1 cellular context compared by ENCODE assay signal in the genomic region with DNA sequence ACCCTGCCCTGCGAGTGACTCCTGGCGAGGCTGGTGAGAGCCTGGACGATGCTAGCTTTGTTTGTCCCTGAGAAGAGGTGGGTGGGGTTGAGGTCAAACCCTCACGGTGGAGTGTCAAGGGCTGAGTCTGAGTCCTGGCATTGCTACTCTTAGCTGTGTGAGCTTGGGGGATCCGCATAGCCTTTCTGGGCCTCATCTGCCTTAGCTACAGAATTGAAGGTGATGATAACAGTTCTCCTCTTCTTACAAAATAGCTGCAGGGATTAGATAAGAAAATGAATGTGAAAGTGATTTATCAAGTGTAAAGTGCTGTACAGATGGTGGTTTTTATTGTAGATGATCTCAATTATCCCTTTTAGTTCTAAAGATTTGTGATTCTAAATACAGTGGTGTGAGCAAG.
TF ChIP-seq lines count a peak whose summit lies in the region.

No MANE protein-coding gene starts in this region.

TF ChIP-seq in K562, 482 proteins besides CTCF, POLR2A, EP300 and RAD21 (continued from another document and continues in another):
- TF ChIP-seq, protein P1, sequence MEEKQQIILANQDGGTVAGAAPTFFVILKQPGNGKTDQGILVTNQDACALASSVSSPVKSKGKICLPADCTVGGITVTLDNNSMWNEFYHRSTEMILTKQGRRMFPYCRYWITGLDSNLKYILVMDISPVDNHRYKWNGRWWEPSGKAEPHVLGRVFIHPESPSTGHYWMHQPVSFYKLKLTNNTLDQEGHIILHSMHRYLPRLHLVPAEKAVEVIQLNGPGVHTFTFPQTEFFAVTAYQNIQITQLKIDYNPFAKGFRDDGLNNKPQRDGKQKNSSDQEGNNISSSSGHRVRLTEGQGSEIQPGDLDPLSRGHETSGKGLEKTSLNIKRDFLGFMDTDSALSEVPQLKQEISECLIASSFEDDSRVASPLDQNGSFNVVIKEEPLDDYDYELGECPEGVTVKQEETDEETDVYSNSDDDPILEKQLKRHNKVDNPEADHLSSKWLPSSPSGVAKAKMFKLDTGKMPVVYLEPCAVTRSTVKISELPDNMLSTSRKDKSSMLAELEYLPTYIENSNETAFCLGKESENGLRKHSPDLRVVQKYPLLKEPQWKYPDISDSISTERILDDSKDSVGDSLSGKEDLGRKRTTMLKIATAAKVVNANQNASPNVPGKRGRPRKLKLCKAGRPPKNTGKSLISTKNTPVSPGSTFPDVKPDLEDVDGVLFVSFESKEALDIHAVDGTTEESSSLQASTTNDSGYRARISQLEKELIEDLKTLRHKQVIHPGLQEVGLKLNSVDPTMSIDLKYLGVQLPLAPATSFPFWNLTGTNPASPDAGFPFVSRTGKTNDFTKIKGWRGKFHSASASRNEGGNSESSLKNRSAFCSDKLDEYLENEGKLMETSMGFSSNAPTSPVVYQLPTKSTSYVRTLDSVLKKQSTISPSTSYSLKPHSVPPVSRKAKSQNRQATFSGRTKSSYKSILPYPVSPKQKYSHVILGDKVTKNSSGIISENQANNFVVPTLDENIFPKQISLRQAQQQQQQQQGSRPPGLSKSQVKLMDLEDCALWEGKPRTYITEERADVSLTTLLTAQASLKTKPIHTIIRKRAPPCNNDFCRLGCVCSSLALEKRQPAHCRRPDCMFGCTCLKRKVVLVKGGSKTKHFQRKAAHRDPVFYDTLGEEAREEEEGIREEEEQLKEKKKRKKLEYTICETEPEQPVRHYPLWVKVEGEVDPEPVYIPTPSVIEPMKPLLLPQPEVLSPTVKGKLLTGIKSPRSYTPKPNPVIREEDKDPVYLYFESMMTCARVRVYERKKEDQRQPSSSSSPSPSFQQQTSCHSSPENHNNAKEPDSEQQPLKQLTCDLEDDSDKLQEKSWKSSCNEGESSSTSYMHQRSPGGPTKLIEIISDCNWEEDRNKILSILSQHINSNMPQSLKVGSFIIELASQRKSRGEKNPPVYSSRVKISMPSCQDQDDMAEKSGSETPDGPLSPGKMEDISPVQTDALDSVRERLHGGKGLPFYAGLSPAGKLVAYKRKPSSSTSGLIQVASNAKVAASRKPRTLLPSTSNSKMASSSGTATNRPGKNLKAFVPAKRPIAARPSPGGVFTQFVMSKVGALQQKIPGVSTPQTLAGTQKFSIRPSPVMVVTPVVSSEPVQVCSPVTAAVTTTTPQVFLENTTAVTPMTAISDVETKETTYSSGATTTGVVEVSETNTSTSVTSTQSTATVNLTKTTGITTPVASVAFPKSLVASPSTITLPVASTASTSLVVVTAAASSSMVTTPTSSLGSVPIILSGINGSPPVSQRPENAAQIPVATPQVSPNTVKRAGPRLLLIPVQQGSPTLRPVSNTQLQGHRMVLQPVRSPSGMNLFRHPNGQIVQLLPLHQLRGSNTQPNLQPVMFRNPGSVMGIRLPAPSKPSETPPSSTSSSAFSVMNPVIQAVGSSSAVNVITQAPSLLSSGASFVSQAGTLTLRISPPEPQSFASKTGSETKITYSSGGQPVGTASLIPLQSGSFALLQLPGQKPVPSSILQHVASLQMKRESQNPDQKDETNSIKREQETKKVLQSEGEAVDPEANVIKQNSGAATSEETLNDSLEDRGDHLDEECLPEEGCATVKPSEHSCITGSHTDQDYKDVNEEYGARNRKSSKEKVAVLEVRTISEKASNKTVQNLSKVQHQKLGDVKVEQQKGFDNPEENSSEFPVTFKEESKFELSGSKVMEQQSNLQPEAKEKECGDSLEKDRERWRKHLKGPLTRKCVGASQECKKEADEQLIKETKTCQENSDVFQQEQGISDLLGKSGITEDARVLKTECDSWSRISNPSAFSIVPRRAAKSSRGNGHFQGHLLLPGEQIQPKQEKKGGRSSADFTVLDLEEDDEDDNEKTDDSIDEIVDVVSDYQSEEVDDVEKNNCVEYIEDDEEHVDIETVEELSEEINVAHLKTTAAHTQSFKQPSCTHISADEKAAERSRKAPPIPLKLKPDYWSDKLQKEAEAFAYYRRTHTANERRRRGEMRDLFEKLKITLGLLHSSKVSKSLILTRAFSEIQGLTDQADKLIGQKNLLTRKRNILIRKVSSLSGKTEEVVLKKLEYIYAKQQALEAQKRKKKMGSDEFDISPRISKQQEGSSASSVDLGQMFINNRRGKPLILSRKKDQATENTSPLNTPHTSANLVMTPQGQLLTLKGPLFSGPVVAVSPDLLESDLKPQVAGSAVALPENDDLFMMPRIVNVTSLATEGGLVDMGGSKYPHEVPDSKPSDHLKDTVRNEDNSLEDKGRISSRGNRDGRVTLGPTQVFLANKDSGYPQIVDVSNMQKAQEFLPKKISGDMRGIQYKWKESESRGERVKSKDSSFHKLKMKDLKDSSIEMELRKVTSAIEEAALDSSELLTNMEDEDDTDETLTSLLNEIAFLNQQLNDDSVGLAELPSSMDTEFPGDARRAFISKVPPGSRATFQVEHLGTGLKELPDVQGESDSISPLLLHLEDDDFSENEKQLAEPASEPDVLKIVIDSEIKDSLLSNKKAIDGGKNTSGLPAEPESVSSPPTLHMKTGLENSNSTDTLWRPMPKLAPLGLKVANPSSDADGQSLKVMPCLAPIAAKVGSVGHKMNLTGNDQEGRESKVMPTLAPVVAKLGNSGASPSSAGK (IDR thresholded peaks at IDR 0.05) = no peak
- TF ChIP-seq POLR2H (tag; IDR thresholded peaks at IDR 0.05; ENCODE audit: low read depth) = no peak
- TF ChIP-seq ZKSCAN3 (CRISPR knock-in tag; IDR thresholded peaks at IDR 0.05) = no peak
- no peak for TF ChIP-seq KDM4B (IDR thresholded peaks at IDR 0.05; ENCODE audit: borderline replicate concordance in 2 of 2, low read depth in 1 of 2)
- no peak for TF ChIP-seq CEBPB (tag; IDR thresholded peaks at IDR 0.05)
- TF ChIP-seq JUND (IDR thresholded peaks at IDR 0.05; ENCODE audit: borderline replicate concordance, low read depth, low read length) = no peak
- TF ChIP-seq JUND (tag; IDR thresholded peaks at IDR 0.05; ENCODE audit: borderline replicate concordance, low read depth, low read length) = no peak
- no peak for TF ChIP-seq SIN3A (IDR thresholded peaks at IDR 0.05; ENCODE audit: borderline replicate concordance in 2 of 2, control insufficient read depth in 1 of 2, low read depth in 2 of 2, low read length in 2 of 2)
- no peak for TF ChIP-seq POLR2G (IDR thresholded peaks at IDR 0.05; ENCODE audit: low read depth, low read length)
- TF ChIP-seq BRD9 (IDR thresholded peaks at IDR 0.05; ENCODE audit: low read depth, partially characterized antibody) = no peak
- peak in 1 of 2 experiments; percentile 59; a peak in 1 of 4 replicates for TF ChIP-seq RCOR1 (IDR thresholded peaks at IDR 0.05; ENCODE audit: borderline replicate concordance in 1 of 2, low read depth in 2 of 2, low read length in 2 of 2)
- TF ChIP-seq, protein P2, sequence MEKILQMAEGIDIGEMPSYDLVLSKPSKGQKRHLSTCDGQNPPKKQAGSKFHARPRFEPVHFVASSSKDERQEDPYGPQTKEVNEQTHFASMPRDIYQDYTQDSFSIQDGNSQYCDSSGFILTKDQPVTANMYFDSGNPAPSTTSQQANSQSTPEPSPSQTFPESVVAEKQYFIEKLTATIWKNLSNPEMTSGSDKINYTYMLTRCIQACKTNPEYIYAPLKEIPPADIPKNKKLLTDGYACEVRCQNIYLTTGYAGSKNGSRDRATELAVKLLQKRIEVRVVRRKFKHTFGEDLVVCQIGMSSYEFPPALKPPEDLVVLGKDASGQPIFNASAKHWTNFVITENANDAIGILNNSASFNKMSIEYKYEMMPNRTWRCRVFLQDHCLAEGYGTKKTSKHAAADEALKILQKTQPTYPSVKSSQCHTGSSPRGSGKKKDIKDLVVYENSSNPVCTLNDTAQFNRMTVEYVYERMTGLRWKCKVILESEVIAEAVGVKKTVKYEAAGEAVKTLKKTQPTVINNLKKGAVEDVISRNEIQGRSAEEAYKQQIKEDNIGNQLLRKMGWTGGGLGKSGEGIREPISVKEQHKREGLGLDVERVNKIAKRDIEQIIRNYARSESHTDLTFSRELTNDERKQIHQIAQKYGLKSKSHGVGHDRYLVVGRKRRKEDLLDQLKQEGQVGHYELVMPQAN (IDR thresholded peaks at IDR 0.05; ENCODE audit: borderline replicate concordance) = no peak
- TF ChIP-seq, protein P3, sequence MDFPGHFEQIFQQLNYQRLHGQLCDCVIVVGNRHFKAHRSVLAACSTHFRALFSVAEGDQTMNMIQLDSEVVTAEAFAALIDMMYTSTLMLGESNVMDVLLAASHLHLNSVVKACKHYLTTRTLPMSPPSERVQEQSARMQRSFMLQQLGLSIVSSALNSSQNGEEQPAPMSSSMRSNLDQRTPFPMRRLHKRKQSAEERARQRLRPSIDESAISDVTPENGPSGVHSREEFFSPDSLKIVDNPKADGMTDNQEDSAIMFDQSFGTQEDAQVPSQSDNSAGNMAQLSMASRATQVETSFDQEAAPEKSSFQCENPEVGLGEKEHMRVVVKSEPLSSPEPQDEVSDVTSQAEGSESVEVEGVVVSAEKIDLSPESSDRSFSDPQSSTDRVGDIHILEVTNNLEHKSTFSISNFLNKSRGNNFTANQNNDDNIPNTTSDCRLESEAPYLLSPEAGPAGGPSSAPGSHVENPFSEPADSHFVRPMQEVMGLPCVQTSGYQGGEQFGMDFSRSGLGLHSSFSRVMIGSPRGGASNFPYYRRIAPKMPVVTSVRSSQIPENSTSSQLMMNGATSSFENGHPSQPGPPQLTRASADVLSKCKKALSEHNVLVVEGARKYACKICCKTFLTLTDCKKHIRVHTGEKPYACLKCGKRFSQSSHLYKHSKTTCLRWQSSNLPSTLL (IDR thresholded peaks at IDR 0.05) = no peak
- no peak for TF ChIP-seq POU5F1 (IDR thresholded peaks at IDR 0.05; ENCODE audit: borderline replicate concordance, low read depth, low read length, partially characterized antibody)
- TF ChIP-seq, protein P4, sequence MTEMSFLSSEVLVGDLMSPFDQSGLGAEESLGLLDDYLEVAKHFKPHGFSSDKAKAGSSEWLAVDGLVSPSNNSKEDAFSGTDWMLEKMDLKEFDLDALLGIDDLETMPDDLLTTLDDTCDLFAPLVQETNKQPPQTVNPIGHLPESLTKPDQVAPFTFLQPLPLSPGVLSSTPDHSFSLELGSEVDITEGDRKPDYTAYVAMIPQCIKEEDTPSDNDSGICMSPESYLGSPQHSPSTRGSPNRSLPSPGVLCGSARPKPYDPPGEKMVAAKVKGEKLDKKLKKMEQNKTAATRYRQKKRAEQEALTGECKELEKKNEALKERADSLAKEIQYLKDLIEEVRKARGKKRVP (CRISPR knock-in tag; IDR thresholded peaks at IDR 0.05) = no peak
- TF ChIP-seq, protein P5, sequence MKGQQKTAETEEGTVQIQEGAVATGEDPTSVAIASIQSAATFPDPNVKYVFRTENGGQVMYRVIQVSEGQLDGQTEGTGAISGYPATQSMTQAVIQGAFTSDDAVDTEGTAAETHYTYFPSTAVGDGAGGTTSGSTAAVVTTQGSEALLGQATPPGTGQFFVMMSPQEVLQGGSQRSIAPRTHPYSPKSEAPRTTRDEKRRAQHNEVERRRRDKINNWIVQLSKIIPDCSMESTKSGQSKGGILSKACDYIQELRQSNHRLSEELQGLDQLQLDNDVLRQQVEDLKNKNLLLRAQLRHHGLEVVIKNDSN (CRISPR knock-in tag; IDR thresholded peaks at IDR 0.05) = no peak
- TF ChIP-seq, protein P6, sequence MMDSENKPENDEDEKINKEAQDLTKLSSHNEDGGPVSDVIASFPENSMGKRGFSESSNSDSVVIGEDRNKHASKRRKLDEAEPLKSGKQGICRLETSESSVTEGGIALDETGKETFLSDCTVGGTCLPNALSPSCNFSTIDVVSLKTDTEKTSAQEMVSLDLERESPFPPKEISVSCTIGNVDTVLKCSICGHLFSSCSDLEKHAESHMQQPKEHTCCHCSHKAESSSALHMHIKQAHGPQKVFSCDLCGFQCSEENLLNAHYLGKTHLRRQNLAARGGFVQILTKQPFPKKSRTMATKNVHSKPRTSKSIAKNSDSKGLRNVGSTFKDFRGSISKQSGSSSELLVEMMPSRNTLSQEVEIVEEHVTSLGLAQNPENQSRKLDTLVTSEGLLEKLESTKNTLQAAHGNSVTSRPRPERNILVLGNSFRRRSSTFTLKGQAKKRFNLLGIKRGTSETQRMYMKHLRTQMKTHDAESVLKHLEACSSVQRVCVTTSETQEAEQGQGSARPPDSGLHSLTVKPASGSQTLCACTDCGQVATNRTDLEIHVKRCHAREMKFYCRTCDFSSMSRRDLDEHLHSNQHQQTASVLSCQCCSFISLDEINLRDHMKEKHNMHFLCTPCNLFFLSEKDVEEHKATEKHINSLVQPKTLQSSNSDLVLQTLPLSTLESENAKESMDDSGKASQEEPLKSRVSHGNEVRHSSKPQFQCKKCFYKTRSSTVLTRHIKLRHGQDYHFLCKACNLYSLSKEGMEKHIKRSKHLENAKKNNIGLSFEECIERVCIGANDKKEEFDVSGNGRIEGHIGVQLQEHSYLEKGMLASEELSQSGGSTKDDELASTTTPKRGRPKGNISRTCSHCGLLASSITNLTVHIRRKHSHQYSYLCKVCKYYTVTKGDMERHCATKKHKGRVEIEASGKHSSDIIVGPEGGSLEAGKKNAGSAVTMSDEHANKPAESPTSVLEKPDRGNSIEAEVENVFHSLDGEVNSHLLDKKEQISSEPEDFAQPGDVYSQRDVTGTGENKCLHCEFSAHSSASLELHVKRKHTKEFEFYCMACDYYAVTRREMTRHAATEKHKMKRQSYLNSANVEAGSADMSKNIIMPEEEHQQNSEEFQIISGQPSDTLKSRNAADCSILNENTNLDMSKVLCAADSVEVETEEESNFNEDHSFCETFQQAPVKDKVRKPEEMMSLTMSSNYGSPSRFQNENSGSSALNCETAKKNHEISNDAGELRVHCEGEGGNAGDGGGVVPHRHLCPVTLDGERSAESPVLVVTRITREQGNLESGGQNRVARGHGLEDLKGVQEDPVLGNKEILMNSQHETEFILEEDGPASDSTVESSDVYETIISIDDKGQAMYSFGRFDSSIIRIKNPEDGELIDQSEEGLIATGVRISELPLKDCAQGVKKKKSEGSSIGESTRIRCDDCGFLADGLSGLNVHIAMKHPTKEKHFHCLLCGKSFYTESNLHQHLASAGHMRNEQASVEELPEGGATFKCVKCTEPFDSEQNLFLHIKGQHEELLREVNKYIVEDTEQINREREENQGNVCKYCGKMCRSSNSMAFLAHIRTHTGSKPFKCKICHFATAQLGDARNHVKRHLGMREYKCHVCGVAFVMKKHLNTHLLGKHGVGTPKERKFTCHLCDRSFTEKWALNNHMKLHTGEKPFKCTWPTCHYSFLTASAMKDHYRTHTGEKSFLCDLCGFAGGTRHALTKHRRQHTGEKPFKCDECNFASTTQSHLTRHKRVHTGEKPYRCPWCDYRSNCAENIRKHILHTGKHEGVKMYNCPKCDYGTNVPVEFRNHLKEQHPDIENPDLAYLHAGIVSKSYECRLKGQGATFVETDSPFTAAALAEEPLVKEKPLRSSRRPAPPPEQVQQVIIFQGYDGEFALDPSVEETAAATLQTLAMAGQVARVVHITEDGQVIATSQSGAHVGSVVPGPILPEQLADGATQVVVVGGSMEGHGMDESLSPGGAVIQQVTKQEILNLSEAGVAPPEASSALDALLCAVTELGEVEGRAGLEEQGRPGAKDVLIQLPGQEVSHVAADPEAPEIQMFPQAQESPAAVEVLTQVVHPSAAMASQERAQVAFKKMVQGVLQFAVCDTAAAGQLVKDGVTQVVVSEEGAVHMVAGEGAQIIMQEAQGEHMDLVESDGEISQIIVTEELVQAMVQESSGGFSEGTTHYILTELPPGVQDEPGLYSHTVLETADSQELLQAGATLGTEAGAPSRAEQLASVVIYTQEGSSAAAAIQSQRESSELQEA (IDR thresholded peaks at IDR 0.05; ENCODE audit: low read depth) = no peak
- no peak for TF ChIP-seq ZNF354B (CRISPR knock-in tag; IDR thresholded peaks at IDR 0.05)
- no peak for TF ChIP-seq SAFB2 (IDR thresholded peaks at IDR 0.05; ENCODE audit: borderline replicate concordance, low read depth, low read length, severe bottlenecking)
- TF ChIP-seq FOSL1 (tag; conservative IDR thresholded peaks at IDR 0.05) = no peak
- TF ChIP-seq PTBP1 (IDR thresholded peaks at IDR 0.05; ENCODE audit: low read depth, low read length) = no peak
- no peak for TF ChIP-seq ZKSCAN1 (IDR thresholded peaks at IDR 0.05; ENCODE audit: low read depth, low read length)
